ENCODE assay signal across 20 cellular contexts in genomic region chr4:19748911-19749473, GRCh38.
DNase-seq lines count a peak whose midpoint lies in the region; ATAC-seq, FAIRE-seq and TF ChIP-seq lines count a peak whose summit lies in the region.
"Had no signal": no experiment of that assay in that cellular context is flagged by ENCODE, and none has a peak within 500 bp of the region (broad histone marks: within the 10 kb centered on the region; RNA-seq: fewer than 3 reads in every experiment).

No MANE protein-coding gene starts in this region.

- peaks cover 0 to 5% of the 10 kb centered on the region in 2 donors for H3K4me1 ChIP-seq in left lung
- no peaks in the 10 kb centered on the region for H3K4me1 ChIP-seq in uterus

- H3K36me3 ChIP-seq in left lung (no peaks in the 10 kb centered on the region), uterus (no peaks in the 10 kb centered on the region)
- H3K36me3 ChIP-seq: tibial artery had no signal

- ATAC-seq in Right ventricle myocardium inferior = peak; percentile 48
- peak; percentile 81 for ATAC-seq in left lung
- ATAC-seq in GM18498 (IDR thresholded peaks at IDR 0.05; ENCODE audit: unreplicated experiment) = no peak
- ATAC-seq: activated T-helper 17 cell treated with anti-CD3 and anti-CD28 coated beads, Interleukin-2, amount 50 U/mL, for 72 hours; HepG2 had no signal

- TF ChIP-seq CTCF in left lung (IDR thresholded peaks at IDR 0.05) (no peak), uterus (IDR thresholded peaks at IDR 0.05) (no peak)

- DNase-seq in Right ventricle myocardium inferior (ENCODE audit: missing footprints) (no peak), cardiac septum (ENCODE audit: low spot score) (no peak), left lung (no peak), uterus (peak; percentile 14 to 20), NCI-H526 (lab: John Stamatoyannopoulos, UW) (no peak), NCI-H524 (lab: John Stamatoyannopoulos, UW) (no peak)
- DNase-seq: activated CD4-positive, alpha-beta T cell treated with anti-CD3 and anti-CD28 coated beads, Interleukin-2, amount 50 U/mL, for 4 hours; endodermal cell; hypothalamus; mesendoderm; NCI-H524 treated with DMSO at 0.1 percent for 48 hours; occipital lobe had no signal

- no peak for TF ChIP-seq POLR2A in uterus (IDR thresholded peaks at IDR 0.05)

- H3K4me3 ChIP-seq in left lung (no peak overlapping the region), uterus (no peak overlapping the region)
- H3K4me3 ChIP-seq: tibial artery had no signal

- H3K27ac ChIP-seq in left lung = no peak overlapping the region
- peak overlapping the region in 1 of 2 donors; percentile 47 for H3K27ac ChIP-seq in uterus
- H3K27ac ChIP-seq: tibial artery had no signal

- intact Hi-C loops in Right ventricle myocardium inferior (cut with DNase I) (no loop called here), cardiac septum (cut with DNase I) (loop anchor here (2.0 kb wide), 1 partner anchor 168 kb away; no protein-coding TSS in a partner anchor), left lung (cut with DNase I) (no loop called here), uterus (cut with DNase I; ENCODE audit: low total_unique reads) (no loop called here)

- H3K9me3 ChIP-seq in left lung = no peaks in the 10 kb centered on the region
- H3K9me3 ChIP-seq in uterus = no peaks in the 10 kb centered on the region
- H3K9me3 ChIP-seq: tibial artery had no signal

- no peaks in the 10 kb centered on the region for H3K27me3 ChIP-seq in left lung
- H3K27me3 ChIP-seq in uterus = no peaks in the 10 kb centered on the region
- H3K27me3 ChIP-seq: tibial artery had no signal

- FAIRE-seq in endometrium (lab: Jason Lieb, UNC) = peak; percentile 99
- FAIRE-seq: A204.1, bronchial epithelial cell, D721Med, HepG2 had no signal

Comparison
In these comparisons a context has a peak if more than half of its experiments do, and no peak if none do; other contexts are left out.
1. DNase-seq: peak in uterus (2 of 2); none in Right ventricle myocardium inferior (single experiment), cardiac septum (single experiment), left lung (0 of 2), NCI-H526 (0 of 2) and NCI-H524 (0 of 2).